Comparison of ENCODE assay signal across 8 cellular contexts in genomic region chr19:18304496-18305312, GRCh38. TPM values are rescaled to one million over a fixed set of nuclear protein-coding genes. Genes with fewer than 3 reads are reported as not detected.
DNase-seq lines count a peak whose midpoint lies in the region; ATAC-seq and TF ChIP-seq lines count a peak whose summit lies in the region.

No MANE protein-coding gene starts in this region.

- ATAC-seq in CD8-positive, alpha-beta T cell, result peak; percentile 77
- peak; percentile 51 for ATAC-seq in GM23338
- no peak for ATAC-seq in HG03457 (IDR thresholded peaks at IDR 0.05; ENCODE audit: unreplicated experiment)

- H3K4me2 ChIP-seq in GM23338 (peak overlapping the region; percentile 87), OCI-LY1 (ENCODE audit: low read length) (peak overlapping the region; percentile 54)

- peaks cover 33% of the 10 kb centered on the region for H3K36me3 Mint-ChIP-seq in CD8-positive, alpha-beta T cell
- H3K36me3 Mint-ChIP-seq in GM23338 (ENCODE audit: low read depth), result peaks cover 18% of the 10 kb centered on the region
- peaks cover 54% of the 10 kb centered on the region for H3K36me3 Mint-ChIP-seq in activated T-cell treated with anti-CD3 and anti-CD28 coated beads, Interleukin-2, amount 50 U/mL, for 24 hours (ENCODE audit: low read depth)

- peak overlapping the region; percentile 58 for H3K4me3 ChIP-seq in CD8-positive, alpha-beta T cell (ENCODE audit: low read depth, low read length)
- H3K4me3 ChIP-seq in GM23338 (peak overlapping the region; percentile 49), OCI-LY1 (ENCODE audit: low read depth, low read length, poor library complexity, severe bottlenecking) (peak overlapping the region; percentile 32), esophagus (ENCODE audit: low read depth in 1 of 2, low read length in 2 of 2) (peak overlapping the region in 1 of 2 donors; percentile 18), mucosa of stomach (ENCODE audit: low read length) (peak overlapping the region; percentile 45)

- peak overlapping the region; percentile 97 for H3K4me3 Mint-ChIP-seq in CD8-positive, alpha-beta T cell
- H3K4me3 Mint-ChIP-seq in GM23338, result peak overlapping the region; percentile 64
- H3K4me3 Mint-ChIP-seq in activated T-cell treated with anti-CD3 and anti-CD28 coated beads, Interleukin-2, amount 50 U/mL, for 24 hours, result peak overlapping the region; percentile 86

- no peak overlapping the region for H2AFZ ChIP-seq in GM23338
- no peak overlapping the region for H2AFZ ChIP-seq in OCI-LY1 (ENCODE audit: low read length)

- peak overlapping the region; percentile 100 for H3K27ac Mint-ChIP-seq in CD8-positive, alpha-beta T cell
- H3K27ac Mint-ChIP-seq in GM23338, result peak overlapping the region; percentile 84
- peak overlapping the region; percentile 100 for H3K27ac Mint-ChIP-seq in activated T-cell treated with anti-CD3 and anti-CD28 coated beads, Interleukin-2, amount 50 U/mL, for 24 hours

- peak; percentile 69 to 89 (median 86) for DNase-seq in CD8-positive, alpha-beta T cell
- peak; percentile 65 for DNase-seq in GM23338 (ENCODE audit: low spot score)
- peak; percentile 90 for DNase-seq in activated T-cell treated with anti-CD3 and anti-CD28 coated beads, Interleukin-2, amount 50 U/mL, for 24 hours
- peak; percentile 89 for DNase-seq in stimulated activated CD8-positive, alpha-beta memory T cell treated with anti-CD3 and anti-CD28 coated beads, Interleukin-4, amount 100 ng/mL, for 48 hours

- H3K79me2 ChIP-seq in GM23338 (replicated peaks; ENCODE audit: insufficient read depth) (no peaks in the 10 kb centered on the region), OCI-LY1 (ENCODE audit: insufficient read depth, low read length) (no peaks in the 10 kb centered on the region)

- H3K9ac ChIP-seq in OCI-LY1 (ENCODE audit: low read length) (peak overlapping the region; percentile 38), mucosa of stomach (ENCODE audit: low read length) (peak overlapping the region; percentile 95)

- peaks cover 5% of the 10 kb centered on the region for H3K36me3 ChIP-seq in CD8-positive, alpha-beta T cell (ENCODE audit: insufficient read depth, low read length)
- H3K36me3 ChIP-seq in GM23338 (ENCODE audit: insufficient read depth) (no peaks in the 10 kb centered on the region; the same call in 1 of the 2 replicates), OCI-LY1 (ENCODE audit: insufficient read depth, low read length) (peaks cover 19% of the 10 kb centered on the region), esophagus (ENCODE audit: control insufficient read depth in 2 of 2, insufficient read depth in 2 of 2, low read length in 1 of 2) (peaks cover 0 to 12% of the 10 kb centered on the region in 2 donors), mucosa of stomach (ENCODE audit: control insufficient read depth, insufficient read depth, low read length) (peaks cover 5% of the 10 kb centered on the region)

- CTCF ChIA-PET in CD8-positive, alpha-beta T cell (lab: Charles Lee), result interaction anchor here (0.7 to 6.7 kb wide), 8 partner anchors 11 to 104 kb away, joined by 3 to 91 read pairs (median 4); partner anchors contain the start of genes JUND and LSM4

- no peaks in the 10 kb centered on the region for H3K27me3 ChIP-seq in CD8-positive, alpha-beta T cell (ENCODE audit: insufficient read depth, low read length)
- no peaks in the 10 kb centered on the region for H3K27me3 ChIP-seq in GM23338 (ENCODE audit: insufficient read depth)
- H3K27me3 ChIP-seq in OCI-LY1 (ENCODE audit: insufficient read depth, low read length), result no peaks in the 10 kb centered on the region; the same call in 1 of the 2 replicates
- H3K27me3 ChIP-seq in esophagus (ENCODE audit: control insufficient read depth in 1 of 2, insufficient read depth in 2 of 2, low read length in 2 of 2), result no peaks in the 10 kb centered on the region
- no peaks in the 10 kb centered on the region for H3K27me3 ChIP-seq in mucosa of stomach (ENCODE audit: control insufficient read depth, insufficient read depth, low read length)

- H4K20me1 ChIP-seq in GM23338 (replicated peaks; ENCODE audit: insufficient read depth), result no peaks in the 10 kb centered on the region
- no peaks in the 10 kb centered on the region for H4K20me1 ChIP-seq in OCI-LY1 (ENCODE audit: insufficient read depth, low read length)

- no peak for TF ChIP-seq CTCF in CD8-positive, alpha-beta T cell (IDR thresholded peaks at IDR 0.05)
- TF ChIP-seq CTCF in GM23338 (conservative IDR thresholded peaks at IDR 0.05; ENCODE audit: low read depth in 2 of 2) (no peak), OCI-LY1 (IDR thresholded peaks at IDR 0.05; ENCODE audit: low read length) (no peak)

- POLR2A ChIA-PET in CD8-positive, alpha-beta T cell (lab: Charles Lee), result interaction anchor here (0.8 to 8.8 kb wide), 12 partner anchors 9 to 112 kb away, joined by 3 to 207 read pairs (median 4); partner anchors contain the start of genes JUND and LSM4

- H3K4me1 ChIP-seq in CD8-positive, alpha-beta T cell (ENCODE audit: insufficient read depth, low read length), result peaks cover 64% of the 10 kb centered on the region
- peaks cover 30% of the 10 kb centered on the region for H3K4me1 ChIP-seq in GM23338 (ENCODE audit: insufficient read depth)
- peaks cover 49% of the 10 kb centered on the region for H3K4me1 ChIP-seq in OCI-LY1 (ENCODE audit: insufficient read depth, low read length, severe bottlenecking)
- peaks cover 0 to 21% of the 10 kb centered on the region in 2 donors for H3K4me1 ChIP-seq in esophagus (ENCODE audit: control insufficient read depth in 2 of 2, insufficient read depth in 2 of 2, low read length in 1 of 2)
- H3K4me1 ChIP-seq in mucosa of stomach (ENCODE audit: control insufficient read depth, insufficient read depth, low read length), result peaks cover 42% of the 10 kb centered on the region

- peak overlapping the region; percentile 91 for H3K27ac ChIP-seq in CD8-positive, alpha-beta T cell (ENCODE audit: low read depth, low read length)
- H3K27ac ChIP-seq in GM23338 (ENCODE audit: low read depth) (peak overlapping the region; percentile 94), OCI-LY1 (ENCODE audit: low read depth, low read length, poor library complexity, severe bottlenecking) (peak overlapping the region; percentile 79), esophagus (ENCODE audit: low read depth in 2 of 2, low read length in 1 of 2) (peak overlapping the region; percentile 91 to 96)

- no peaks in the 10 kb centered on the region for H3K9me3 ChIP-seq in CD8-positive, alpha-beta T cell (ENCODE audit: low read length)
- H3K9me3 ChIP-seq in OCI-LY1 (ENCODE audit: low read length) (no peaks in the 10 kb centered on the region), esophagus (ENCODE audit: control insufficient read depth in 2 of 2, insufficient read depth in 1 of 2, low read depth in 1 of 2, low read length in 1 of 2) (no peaks in the 10 kb centered on the region), mucosa of stomach (ENCODE audit: control insufficient read depth, low read length) (no peaks in the 10 kb centered on the region)

- H3F3A ChIP-seq in GM23338 (replicated peaks; ENCODE audit: low read depth), result peaks cover 42% of the 10 kb centered on the region
- H3F3A ChIP-seq in OCI-LY1 (ENCODE audit: insufficient read depth, low read length), result no peaks in the 10 kb centered on the region

- intact Hi-C loops in CD8-positive, alpha-beta T cell (cut with DNase I, micrococcal nuclease), result loop anchor here (1.0 kb wide), 4 partner anchors 10 to 23 kb away; partner anchors contain the start of genes JUND (in 2 of the 2) and LSM4 (in 2 of the 2)

- WGBS in esophagus, 2 donors, result 6 to 9% methylated on average over 29 of the region's 29 CpGs

- H3K9me2 ChIP-seq in GM23338 (ENCODE audit: insufficient read depth) (no peaks in the 10 kb centered on the region), OCI-LY1 (ENCODE audit: low read depth, low read length) (no peaks in the 10 kb centered on the region)

- no peaks in the 10 kb centered on the region for H3K27me3 Mint-ChIP-seq in CD8-positive, alpha-beta T cell (ENCODE audit: low read depth)
- peaks cover 13% of the 10 kb centered on the region for H3K27me3 Mint-ChIP-seq in GM23338 (ENCODE audit: insufficient read depth, low read depth, poor library complexity)
- H3K27me3 Mint-ChIP-seq in activated T-cell treated with anti-CD3 and anti-CD28 coated beads, Interleukin-2, amount 50 U/mL, for 24 hours, result no peaks in the 10 kb centered on the region

- peaks cover 45% of the 10 kb centered on the region for H3K4me1 Mint-ChIP-seq in CD8-positive, alpha-beta T cell (ENCODE audit: low read depth)
- H3K4me1 Mint-ChIP-seq in GM23338, result peaks cover 32% of the 10 kb centered on the region
- peaks cover 59% of the 10 kb centered on the region for H3K4me1 Mint-ChIP-seq in activated T-cell treated with anti-CD3 and anti-CD28 coated beads, Interleukin-2, amount 50 U/mL, for 24 hours (ENCODE audit: low read depth)

- H3K9me3 Mint-ChIP-seq in CD8-positive, alpha-beta T cell, result no peaks in the 10 kb centered on the region
- no peaks in the 10 kb centered on the region for H3K9me3 Mint-ChIP-seq in GM23338
- H3K9me3 Mint-ChIP-seq in activated T-cell treated with anti-CD3 and anti-CD28 coated beads, Interleukin-2, amount 50 U/mL, for 24 hours, result no peaks in the 10 kb centered on the region

TF ChIP-seq in GM23338, 12 proteins besides CTCF, POLR2A, EP300 and RAD21 (continues in another document):
- no peak for TF ChIP-seq STAT1 (IDR thresholded peaks at IDR 0.05; ENCODE audit: unreplicated experiment)
- TF ChIP-seq CREB1 (CRISPR knock-in tag; IDR thresholded peaks at IDR 0.05; ENCODE audit: low read depth), result 0 out of 2 replicates have a peak, but pooled peaks have one; percentile 26

RNA-seq across cellular contexts. Expression of gene LSM4, which starts 18.2 kb away (rescaled TPM):
- 10 to 100 TPM; 41.1 to 43.9 TPM for total RNA-seq in CD8-positive, alpha-beta T cell
- 511 and 591 TPM in 2 replicates for total RNA-seq in GM23338 (2014; rRNA removed; shearing (Covaris generic))
- polyA plus RNA-seq in GM23338 (2016; fragmentation: Nextera tagmentation; extraction: Ambion mirVana) (637 and 641 TPM in 2 replicates), esophagus (100 to 1,000 TPM in 1 of 2 donors, 10 to 100 TPM in 1; 96.9 to 113 TPM)

RNA-seq across cellular contexts. Expression of gene JUND, which starts 23.3 kb away (rescaled TPM):
- 1,000 to 10,000 TPM; 1,995 to 2,125 TPM for total RNA-seq in CD8-positive, alpha-beta T cell
- 154 and 181 TPM in 2 replicates for total RNA-seq in GM23338 (2014; rRNA removed; shearing (Covaris generic))
- polyA plus RNA-seq in GM23338 (2016; fragmentation: Nextera tagmentation; extraction: Ambion mirVana), result 40.0 and 52.5 TPM in 2 replicates
- 10 to 100 TPM; 57.9 to 84.5 TPM for polyA plus RNA-seq in esophagus

RNA-seq across cellular contexts. Expression of gene IQCN, which starts 30.5 kb away (rescaled TPM):
- 10 to 100 TPM in 1 of 2 experiments, 1 to 10 TPM in 1; 7.6 to 10.4 TPM for total RNA-seq in CD8-positive, alpha-beta T cell
- total RNA-seq in GM23338 (2014; rRNA removed; shearing (Covaris generic)), result 0.35 and 0.89 TPM in 2 replicates
- polyA plus RNA-seq in GM23338 (2016; fragmentation: Nextera tagmentation; extraction: Ambion mirVana) (0.10 TPM in 1 of 2 replicates, not detected in the other), esophagus (10 to 100 TPM in 1 of 2 donors, under 1 TPM in 1; 0.88 to 12.2 TPM)

RNA-seq across cellular contexts. Expression of gene PGPEP1, which starts 35.7 kb away (rescaled TPM):
- total RNA-seq in CD8-positive, alpha-beta T cell, result 10 to 100 TPM; 20.0 to 25.2 TPM
- total RNA-seq in GM23338 (2014; rRNA removed; shearing (Covaris generic)), result 18.9 and 27.6 TPM in 2 replicates
- polyA plus RNA-seq in GM23338 (2016; fragmentation: Nextera tagmentation; extraction: Ambion mirVana) (15.5 and 19.4 TPM in 2 replicates), esophagus (1 to 10 TPM; 1.8 to 1.9 TPM)

Comparison
In these comparisons a context has a peak if more than half of its experiments do, and no peak if none do; other contexts are left out.
1. RNA of gene LSM4, which starts 18.2 kb away (total RNA-seq): 511 to 591 TPM in GM23338; 41.1 to 43.9 TPM in CD8-positive, alpha-beta T cell; every median in the first group is over 10 times any median in the second.
2. RNA of gene JUND, which starts 23.3 kb away (total RNA-seq): 1,995 to 2,125 TPM in CD8-positive, alpha-beta T cell; 154 to 181 TPM in GM23338; every median in the first group is over 10 times any median in the second.
3. Peak in every context shown above with its lines, with median percentiles within 50 percentile points of each other: DNase-seq, H3K27ac ChIP-seq, H3K27ac Mint-ChIP-seq and H3K4me3 Mint-ChIP-seq.